9 cellular contexts compared by ENCODE assay signal in genomic region chr2:241010531-241011295, GRCh38. TPM values are rescaled to one million over a fixed set of nuclear protein-coding genes. Genes with fewer than 3 reads are reported as not detected.
DNase-seq lines count a peak whose midpoint lies in the region; ATAC-seq and TF ChIP-seq lines count a peak whose summit lies in the region.
"Had no signal": no experiment of that assay in that cellular context is flagged by ENCODE, and none has a peak within 500 bp of the region (broad histone marks: within the 10 kb centered on the region; RNA-seq: fewer than 3 reads in every experiment).

No MANE protein-coding gene starts in this region.

- peak overlapping the region; percentile 93 for H2AFZ ChIP-seq in GM23338

- no peak for TF ChIP-seq EP300 in sigmoid colon (IDR thresholded peaks at IDR 0.05)

- intact Hi-C loops in heart left ventricle (cut with DNase I), result no loop called here
- intact Hi-C loops in sigmoid colon (cut with DNase I), result no loop called here

- peak overlapping the region; percentile 83 for H3K4me2 ChIP-seq in GM23338

- H3K27ac ChIP-seq in GM23338 (ENCODE audit: low read depth) (no peak overlapping the region), heart left ventricle (peak overlapping the region in 9 of 12 donors; percentile 35 to 68 (median 57)), sigmoid colon (peak overlapping the region in 3 of 4 donors; percentile 56 to 69 (median 65))

- H3K79me2 ChIP-seq in GM23338 (replicated peaks; ENCODE audit: insufficient read depth), result no peaks in the 10 kb centered on the region

- H3K4me3 ChIP-seq in GM23338 (peak overlapping the region; percentile 55), heart left ventricle (peak overlapping the region in 3 of 12 donors; percentile 30 to 42 (median 37)), sigmoid colon (peak overlapping the region in 3 of 4 donors; percentile 28 to 42 (median 41))

- TF ChIP-seq POLR2A in heart left ventricle (IDR thresholded peaks at IDR 0.05), result no peak
- TF ChIP-seq POLR2A in sigmoid colon (IDR thresholded peaks at IDR 0.05), result no peak

- CTCF ChIA-PET in activated CD8-positive, alpha-beta T cell treated with anti-CD3 and anti-CD28 coated beads, Interleukin-2, amount 10 ng/mL, durations not matched to agents 7 days and 5 days (lab: Charles Lee), result interaction anchor here (1.1 to 1.8 kb wide), 3 partner anchors 27 to 96 kb away, joined by 3 to 4 read pairs (median 4); no protein-coding TSS in a partner anchor
- CTCF ChIA-PET in HEK293T (lab: Yijun Ruan, JAX), result no interaction called here

- TF ChIP-seq CTCF in GM23338 (conservative IDR thresholded peaks at IDR 0.05; ENCODE audit: low read depth in 2 of 2) (no peak), heart left ventricle (IDR thresholded peaks at IDR 0.05) (no peak), sigmoid colon (IDR thresholded peaks at IDR 0.05) (no peak)

- WGBS in heart left ventricle, 4 donors, result 79 to 100% (median 80%) methylated on average over 1 to 12 of the region's 12 CpGs
- 31 to 73% methylated on average over 12 of the region's 12 CpGs for WGBS in sigmoid colon, 2 donors

- DNase-seq in GM23338 (ENCODE audit: low spot score) (no peak), heart left ventricle (peak in 1 of 5 donors; percentile 15), sigmoid colon (peak; percentile 48), NCI-H1436 (lab: John Stamatoyannopoulos, UW) (no peak), HEK293T (ENCODE audit: extremely low spot score) (no peak), NCI-H526 treated with DMSO at 0.1 percent for 48 hours (lab: John Stamatoyannopoulos, UW) (no peak)
- no peak for DNase-seq in activated CD8-positive, alpha-beta T cell treated with anti-CD3 and anti-CD28 coated beads, Interleukin-2, amount 10 ng/mL, durations not matched to agents 7 days and 5 days
- DNase-seq: SHP77 treated with DMSO at 0.1 percent for 48 hours had no signal

- H3K4me1 ChIP-seq in GM23338 (ENCODE audit: insufficient read depth) (peaks cover 19% of the 10 kb centered on the region), heart left ventricle (peaks cover 0 to 29% (median 16%) of the 10 kb centered on the region in 12 donors), sigmoid colon (peaks cover 0 to 19% (median 14%) of the 10 kb centered on the region in 4 donors)

- H3K27me3 ChIP-seq in GM23338 (ENCODE audit: insufficient read depth), result no peaks in the 10 kb centered on the region
- H3K27me3 ChIP-seq in heart left ventricle, result no peaks in the 10 kb centered on the region
- no peaks in the 10 kb centered on the region for H3K27me3 ChIP-seq in sigmoid colon

- peaks cover 23% of the 10 kb centered on the region for H3K4me1 Mint-ChIP-seq in GM23338
- H3K4me1 Mint-ChIP-seq in activated CD8-positive, alpha-beta T cell treated with anti-CD3 and anti-CD28 coated beads, Interleukin-2, amount 10 ng/mL, durations not matched to agents 7 days and 5 days (ENCODE audit: low read depth), result peaks cover 21% of the 10 kb centered on the region

- H3K36me3 ChIP-seq in GM23338 (ENCODE audit: insufficient read depth) (no peaks in the 10 kb centered on the region), heart left ventricle (no peaks in the 10 kb centered on the region), sigmoid colon (no peaks in the 10 kb centered on the region)

- H3F3A ChIP-seq in GM23338 (replicated peaks; ENCODE audit: low read depth), result 0 out of 2 replicates have a peak, but pooled peaks cover 4% of the 10 kb centered on the region

- H3K36me3 Mint-ChIP-seq in GM23338 (ENCODE audit: low read depth), result peaks cover 6% of the 10 kb centered on the region
- H3K36me3 Mint-ChIP-seq in activated CD8-positive, alpha-beta T cell treated with anti-CD3 and anti-CD28 coated beads, Interleukin-2, amount 10 ng/mL, durations not matched to agents 7 days and 5 days (ENCODE audit: low read depth), result no peaks in the 10 kb centered on the region

- H3K27me3 Mint-ChIP-seq in GM23338 (ENCODE audit: insufficient read depth, low read depth, poor library complexity), result peaks cover 8% of the 10 kb centered on the region
- peaks cover 5% of the 10 kb centered on the region for H3K27me3 Mint-ChIP-seq in activated CD8-positive, alpha-beta T cell treated with anti-CD3 and anti-CD28 coated beads, Interleukin-2, amount 10 ng/mL, durations not matched to agents 7 days and 5 days (ENCODE audit: low read depth)

- ATAC-seq in GM23338 (no peak; the same call in 2 of the 3 replicates), heart left ventricle (no peak), GM19452 (IDR thresholded peaks at IDR 0.05; ENCODE audit: unreplicated experiment) (no peak)
- no peak for ATAC-seq in activated CD8-positive, alpha-beta T cell treated with anti-CD3 and anti-CD28 coated beads, Interleukin-2, amount 10 ng/mL, durations not matched to agents 7 days and 5 days

- 0 out of 2 replicates have a peak overlapping the region, but pooled peaks have one; percentile 56 for H3K27ac Mint-ChIP-seq in GM23338
- H3K27ac Mint-ChIP-seq in activated CD8-positive, alpha-beta T cell treated with anti-CD3 and anti-CD28 coated beads, Interleukin-2, amount 10 ng/mL, durations not matched to agents 7 days and 5 days, result peak overlapping the region; percentile 82

- peak overlapping the region; percentile 55; the same call in 1 of the 3 replicates for H3K4me3 Mint-ChIP-seq in GM23338
- peak overlapping the region; percentile 48 for H3K4me3 Mint-ChIP-seq in activated CD8-positive, alpha-beta T cell treated with anti-CD3 and anti-CD28 coated beads, Interleukin-2, amount 10 ng/mL, durations not matched to agents 7 days and 5 days

- H3K9me3 ChIP-seq in heart left ventricle, result peaks cover 0 to 6% (median 0%) of the 10 kb centered on the region in 12 donors
- H3K9me3 ChIP-seq in sigmoid colon, result no peaks in the 10 kb centered on the region

- POLR2A ChIA-PET in activated CD8-positive, alpha-beta T cell treated with anti-CD3 and anti-CD28 coated beads, Interleukin-2, amount 10 ng/mL, durations not matched to agents 7 days and 5 days (lab: Charles Lee), result interaction anchor here (1.2 kb wide), 1 partner anchor 91 kb away, joined by 3 read pairs; the partner anchor contains the start of gene MTERF4
- POLR2A ChIA-PET in HEK293T (lab: Yijun Ruan, JAX), result no interaction called here

- H3K9me2 ChIP-seq in GM23338 (ENCODE audit: insufficient read depth), result peaks cover 4% of the 10 kb centered on the region; the same call in 1 of the 2 replicates

- H4K20me1 ChIP-seq in GM23338 (replicated peaks; ENCODE audit: insufficient read depth), result no peaks in the 10 kb centered on the region; the same call in 1 of the 2 replicates

- peaks cover 9% of the 10 kb centered on the region for H3K9me3 Mint-ChIP-seq in GM23338
- peaks cover 6% of the 10 kb centered on the region for H3K9me3 Mint-ChIP-seq in activated CD8-positive, alpha-beta T cell treated with anti-CD3 and anti-CD28 coated beads, Interleukin-2, amount 10 ng/mL, durations not matched to agents 7 days and 5 days (ENCODE audit: insufficient read depth)

TF ChIP-seq in GM23338, 12 proteins besides CTCF, POLR2A, EP300 and RAD21:
- no peak for TF ChIP-seq ZNF331 (CRISPR knock-in tag; IDR thresholded peaks at IDR 0.05; ENCODE audit: low read depth)

TF ChIP-seq in HEK293T, 16 proteins besides CTCF, POLR2A, EP300 and RAD21:
- TF ChIP-seq NFRKB (IDR thresholded peaks at IDR 0.05), result no peak
- TF ChIP-seq HDGF (IDR thresholded peaks at IDR 0.05; ENCODE audit: borderline replicate concordance), result no peak
- TF ChIP-seq TARDBP (IDR thresholded peaks at IDR 0.05), result no peak
- no peak for TF ChIP-seq L3MBTL2 (conservative IDR thresholded peaks at IDR 0.05)
- TF ChIP-seq ARNT (IDR thresholded peaks at IDR 0.05), result no peak
- no peak for TF ChIP-seq CTBP1 (IDR thresholded peaks at IDR 0.05; ENCODE audit: borderline replicate concordance)
- no peak for TF ChIP-seq SUZ12 (IDR thresholded peaks at IDR 0.05)
- no peak for TF ChIP-seq FOXA1 (IDR thresholded peaks at IDR 0.05)
- no peak for TF ChIP-seq FOXK2 (IDR thresholded peaks at IDR 0.05)
- no peak for TF ChIP-seq SP1 (IDR thresholded peaks at IDR 0.05)
- no peak for TF ChIP-seq ELF4 (IDR thresholded peaks at IDR 0.05)
TF ChIP-seq in HEK293T: peak in this region for 0.

RNA-seq across cellular contexts. Expression of gene SNED1, which starts 12.3 kb away (rescaled TPM):
- total RNA-seq in GM23338 (2014; rRNA removed; shearing (Covaris generic)), result 1.1 and 2.8 TPM in 2 replicates
- 1.3 and 1.5 TPM in 2 replicates for polyA plus RNA-seq in GM23338 (2016; fragmentation: Nextera tagmentation; extraction: Ambion mirVana)
- total RNA-seq in activated CD8-positive, alpha-beta T cell treated with anti-CD3 and anti-CD28 coated beads, Interleukin-2, amount 10 ng/mL, durations not matched to agents 7 days and 5 days, result 1 to 10 TPM; 3.4 to 3.5 TPM
- total RNA-seq in heart left ventricle, result 10 to 100 TPM in 2 of 9 donors, 1 to 10 TPM in 7; 3.1 to 14.7 (median 5.6) TPM
- 1 to 10 TPM; 4.2 to 4.3 TPM for polyA plus RNA-seq in heart left ventricle
- total RNA-seq in sigmoid colon, result 10 to 100 TPM in 3 of 4 donors, 1 to 10 TPM in 1; 8.3 to 37.1 (median 17.0) TPM
- polyA plus RNA-seq in sigmoid colon, result 1 to 10 TPM in 2 of 3 donors, under 1 TPM in 1; 0.69 to 6.3 (median 3.0) TPM
